Comparison of ENCODE assay signal across 19 cellular contexts in genomic region chr1:168421399-168422004, GRCh38.
DNase-seq lines count a peak whose midpoint lies in the region; ATAC-seq and TF ChIP-seq lines count a peak whose summit lies in the region.
"Had no signal": no experiment of that assay in that cellular context is flagged by ENCODE, and none has a peak within 500 bp of the region (broad histone marks: within the 10 kb centered on the region; RNA-seq: fewer than 3 reads in every experiment).

No MANE protein-coding gene starts in this region.

- CTCF ChIA-PET in CD8-positive, alpha-beta memory T cell (lab: Charles Lee): interaction anchor here (0.7 to 3.4 kb wide), 8 partner anchors 11 to 78 kb away, joined by 3 to 18 read pairs (median 4); no protein-coding TSS in a partner anchor

- TF ChIP-seq CTCF in Loucy (conservative IDR thresholded peaks at IDR 0.05; ENCODE audit: low read length): no peak

- ATAC-seq in GM19452 (IDR thresholded peaks at IDR 0.05; ENCODE audit: unreplicated experiment) (no peak), GM21526 (IDR thresholded peaks at IDR 0.05; ENCODE audit: low FRiP score, unreplicated experiment) (no peak)

- peak overlapping the region in 7 of 8 donors; percentile 14 to 90 (median 79) for H3K27ac Mint-ChIP-seq in CD8-positive, alpha-beta memory T cell
- H3K27ac Mint-ChIP-seq: H9 had no signal

- peaks cover 0 to 7% (median 2%) of the 10 kb centered on the region in 3 donors for H3K36me3 Mint-ChIP-seq in CD8-positive, alpha-beta memory T cell

- POLR2A ChIA-PET in CD8-positive, alpha-beta memory T cell (lab: Charles Lee): no interaction called here

- no peak overlapping the region for H2AFZ ChIP-seq in Loucy (ENCODE audit: low read length)

- no peaks in the 10 kb centered on the region for H3F3A ChIP-seq in Loucy (ENCODE audit: low read depth)

- H3K27me3 ChIP-seq in CD8-positive, alpha-beta memory T cell (ENCODE audit: insufficient read depth, low read length, poor library complexity, severe bottlenecking): no peaks in the 10 kb centered on the region
- H3K27me3 ChIP-seq in Loucy (ENCODE audit: insufficient read depth, low read length, poor library complexity, severe bottlenecking) (no peaks in the 10 kb centered on the region), mucosa of rectum (ENCODE audit: control insufficient read depth in 2 of 2, insufficient read depth in 2 of 2, low read length in 2 of 2) (no peaks in the 10 kb centered on the region)
- H3K27me3 ChIP-seq: BLaER1, ovary had no signal

- H3K9me3 Mint-ChIP-seq in CD8-positive, alpha-beta memory T cell: no peaks in the 10 kb centered on the region
- H3K9me3 Mint-ChIP-seq: H9 had no signal

- H3K4me3 ChIP-seq in CD8-positive, alpha-beta memory T cell (ENCODE audit: low read length): no peak overlapping the region
- peak overlapping the region; percentile 9 for H3K4me3 ChIP-seq in Loucy (ENCODE audit: low read length, poor library complexity, severe bottlenecking)
- H3K4me3 ChIP-seq in mucosa of rectum (ENCODE audit: low read length in 2 of 2): no peak overlapping the region
- H3K4me3 ChIP-seq: BLaER1, coronary artery, ovary had no signal

- no peaks in the 10 kb centered on the region for H3K9me2 ChIP-seq in Loucy (replicated peaks; ENCODE audit: low read depth, low read length)

- H3K36me3 ChIP-seq in CD8-positive, alpha-beta memory T cell (ENCODE audit: insufficient read depth, low read length): no peaks in the 10 kb centered on the region
- no peaks in the 10 kb centered on the region for H3K36me3 ChIP-seq in Loucy (ENCODE audit: insufficient read depth, low read length)
- no peaks in the 10 kb centered on the region for H3K36me3 ChIP-seq in mucosa of rectum (ENCODE audit: control insufficient read depth in 2 of 2, insufficient read depth in 2 of 2, low read length in 2 of 2)
- H3K36me3 ChIP-seq: BLaER1, ovary had no signal

- H3K27me3 Mint-ChIP-seq in CD8-positive, alpha-beta memory T cell: no peaks in the 10 kb centered on the region

- peak overlapping the region; percentile 31 for H3K4me2 ChIP-seq in Loucy (ENCODE audit: low read depth, low read length, poor library complexity, severe bottlenecking)
- H3K4me2 ChIP-seq: BLaER1 had no signal

- peaks cover 28% of the 10 kb centered on the region for H3K4me1 ChIP-seq in CD8-positive, alpha-beta memory T cell (ENCODE audit: insufficient read depth, low read length)
- H3K4me1 ChIP-seq in Loucy (ENCODE audit: insufficient read depth, low read length, poor library complexity, severe bottlenecking) (peaks cover 8% of the 10 kb centered on the region), mucosa of rectum (ENCODE audit: control insufficient read depth in 2 of 2, insufficient read depth in 2 of 2, low read length in 2 of 2) (no peaks in the 10 kb centered on the region)
- H3K4me1 ChIP-seq: BLaER1 had no signal

- peak overlapping the region; percentile 2 to 71 (median 54) for H3K4me3 Mint-ChIP-seq in CD8-positive, alpha-beta memory T cell
- H3K4me3 Mint-ChIP-seq: H9 had no signal

- H3K79me2 ChIP-seq in Loucy (ENCODE audit: insufficient read depth, low read length): no peaks in the 10 kb centered on the region

- no peaks in the 10 kb centered on the region for H3K9me3 ChIP-seq in CD8-positive, alpha-beta memory T cell (ENCODE audit: low read length)
- H3K9me3 ChIP-seq in Loucy (ENCODE audit: insufficient read depth, low read depth, low read length): no peaks in the 10 kb centered on the region
- H3K9me3 ChIP-seq in mucosa of rectum (ENCODE audit: control insufficient read depth in 2 of 2, low read length in 2 of 2): no peaks in the 10 kb centered on the region
- H3K9me3 ChIP-seq: BLaER1, ovary had no signal

- H3K4me1 Mint-ChIP-seq in CD8-positive, alpha-beta memory T cell: peaks cover 41 to 49% (median 42%) of the 10 kb centered on the region in 3 donors
- H3K4me1 Mint-ChIP-seq: H9 had no signal

- peak in 3 of 5 donors; percentile 14 to 61 (median 59) for DNase-seq in CD8-positive, alpha-beta memory T cell
- DNase-seq in activated gamma-delta T cell treated with anti-CD3 and anti-CD28 coated beads, Interleukin-2, amount 50 U/mL, for 16 hours (ENCODE audit: low read depth): peak; percentile 20
- DNase-seq in inferior parietal cortex (ENCODE audit: extremely low spot score): no peak
- DNase-seq: anterior cingulate cortex; DMS79 treated with DMSO at 0.1 percent for 48 hours; H9; head of caudate nucleus; kidney glomerular epithelial cell; NCI-H2107; ovary; Right ventricle myocardium superior; stimulated activated naive CD4-positive, alpha-beta T cell treated with Interleukin-2 at 50 U/mL for 16 hours; T1000 had no signal

- H3K9ac ChIP-seq in Loucy (ENCODE audit: low read depth, low read length, poor library complexity, severe bottlenecking): no peak overlapping the region
- no peak overlapping the region for H3K9ac ChIP-seq in mucosa of rectum (ENCODE audit: low read depth in 1 of 2, low read length in 2 of 2)
- H3K9ac ChIP-seq: BLaER1 had no signal

- no peaks in the 10 kb centered on the region for H4K20me1 ChIP-seq in Loucy (ENCODE audit: insufficient read depth, low read length, poor library complexity, severe bottlenecking)
- H4K20me1 ChIP-seq: BLaER1 had no signal

- H3K27ac ChIP-seq in CD8-positive, alpha-beta memory T cell (ENCODE audit: low read depth, low read length): peak overlapping the region; percentile 8
- H3K27ac ChIP-seq in mucosa of rectum (ENCODE audit: low read depth in 2 of 2, low read length in 2 of 2): peak overlapping the region; percentile 16 to 20
- H3K27ac ChIP-seq: BLaER1, coronary artery, ovary had no signal
